Comparison of ENCODE assay signal across 11 cellular contexts in the genomic region with DNA sequence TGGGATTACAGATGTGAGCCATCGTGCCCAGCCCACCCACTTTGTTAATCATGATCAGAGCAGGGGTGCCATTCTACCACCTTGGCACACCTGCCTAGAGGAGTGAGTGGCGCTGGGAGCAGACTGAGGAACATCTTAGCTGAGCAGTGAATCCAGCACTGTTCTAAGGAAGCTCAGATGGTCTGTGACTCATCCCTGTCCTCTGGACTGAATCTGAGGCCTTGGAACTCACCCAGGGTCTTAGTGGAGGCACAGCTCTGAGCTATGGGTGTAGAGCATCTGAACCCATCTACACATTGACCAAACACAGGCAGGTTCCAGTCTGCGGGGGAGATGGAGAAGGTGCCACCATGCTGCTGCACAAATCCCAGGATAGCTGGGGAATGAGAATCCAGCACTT. TPM values are rescaled to one million over a fixed set of nuclear protein-coding genes. Genes with fewer than 3 reads are reported as not detected.
DNase-seq lines count a peak whose midpoint lies in the region; ATAC-seq, FAIRE-seq and TF ChIP-seq lines count a peak whose summit lies in the region.
"Had no signal": no experiment of that assay in that cellular context is flagged by ENCODE, and none has a peak within 500 bp of the region (broad histone marks: within the 10 kb centered on the region; RNA-seq: fewer than 3 reads in every experiment).

No MANE protein-coding gene starts in this region.

- intact Hi-C loops in PC-3 (cut with micrococcal nuclease) = no loop called here

- DNase-seq in PC-3 = peak; percentile 39
- DNase-seq in cardiac fibroblast (ENCODE audit: low read depth in 2 of 2) = peak; percentile 73 to 82
- peak; percentile 61 for DNase-seq in myocyte (ENCODE audit: low read depth)
- no peak for DNase-seq in OCI-M2 (lab: John Stamatoyannopoulos, UW; ENCODE audit: unreplicated experiment)
- DNase-seq in NCI-H128 (lab: John Stamatoyannopoulos, UW; ENCODE audit: unreplicated experiment) = no peak
- DNase-seq in NCI-H2227 treated with DMSO at 0.1 percent for 48 hours (lab: John Stamatoyannopoulos, UW) = no peak
- no peak for DNase-seq in D721Med (ENCODE audit: insufficient read length, low spot score)
- DNase-seq: kidney, NCI-H2029 treated with DMSO at 0.1 percent for 48 hours had no signal

- CTCF ChIA-PET in PC-3 (lab: Charles Lee) = no interaction called here

- H3K4me1 ChIP-seq in BLaER1 treated with 17β-estradiol and CSF1 and Interleukin-3, amounts not matched to agents 10 nM and 100 nM = peaks cover 0 to 69% (median 22%) of the 10 kb centered on the region in 10 experiments; a peak in 13 of 20 replicates
- no peaks in the 10 kb centered on the region for H3K4me1 ChIP-seq in PC-3 (ENCODE audit: insufficient read depth, low read length)

- no peak overlapping the region for H3K4me3 ChIP-seq in BLaER1 treated with 17β-estradiol and CSF1 and Interleukin-3, amounts not matched to agents 10 nM and 100 nM
- H3K4me3 ChIP-seq in PC-3 (ENCODE audit: low read length) = no peak overlapping the region
- no peak overlapping the region for H3K4me3 ChIP-seq in cardiac fibroblast (replicated peaks in 1 of 2; ENCODE audit: low read depth in 2 of 2, low read length in 2 of 2)
- H3K4me3 ChIP-seq: esophagus muscularis mucosa had no signal

- peaks cover 23 to 54% (median 34%) of the 10 kb centered on the region in 11 experiments; a peak in 21 of 22 replicates for H4K20me1 ChIP-seq in BLaER1 treated with 17β-estradiol and CSF1 and Interleukin-3, amounts not matched to agents 10 nM and 100 nM
- H4K20me1 ChIP-seq in PC-3 (ENCODE audit: low read length) = no peaks in the 10 kb centered on the region

- H3F3A ChIP-seq in PC-3 (ENCODE audit: low read length, unreplicated experiment) = no peaks in the 10 kb centered on the region

- H3K27ac ChIP-seq in BLaER1 treated with 17β-estradiol and CSF1 and Interleukin-3, amounts not matched to agents 10 nM and 100 nM = peak overlapping the region in 2 of 11 experiments; percentile 3 to 26; a peak in 1 of 22 replicates
- H3K27ac ChIP-seq in PC-3 (ENCODE audit: low read length) = no peak overlapping the region
- H3K27ac ChIP-seq: esophagus muscularis mucosa had no signal

- no peaks in the 10 kb centered on the region for H3K9me3 ChIP-seq in BLaER1 treated with 17β-estradiol and CSF1 and Interleukin-3, amounts not matched to agents 10 nM and 100 nM (replicated peaks in 1 of 11)
- no peaks in the 10 kb centered on the region for H3K9me3 ChIP-seq in PC-3 (ENCODE audit: low read length)
- H3K9me3 ChIP-seq: esophagus muscularis mucosa had no signal

- no TSS peak for BruUV-seq in PC-3 (replicated peaks; lab: Mats Ljungman, UMichigan)

- peak; percentile 82 for ATAC-seq in PC-3

- no peak overlapping the region for H2AFZ ChIP-seq in PC-3 (ENCODE audit: low read length)

- H3K4me2 ChIP-seq in BLaER1 treated with 17β-estradiol and CSF1 and Interleukin-3, amounts not matched to agents 10 nM and 100 nM = peak overlapping the region in 7 of 11 experiments; percentile 7 to 62 (median 34); a peak in 11 of 22 replicates
- H3K4me2 ChIP-seq in PC-3 (ENCODE audit: low read length) = no peak overlapping the region

- no peaks in the 10 kb centered on the region for H3K27me3 ChIP-seq in BLaER1 treated with 17β-estradiol and CSF1 and Interleukin-3, amounts not matched to agents 10 nM and 100 nM
- no peaks in the 10 kb centered on the region for H3K27me3 ChIP-seq in PC-3 (ENCODE audit: low read length)
- H3K27me3 ChIP-seq: esophagus muscularis mucosa had no signal

- no peak for TF ChIP-seq CTCF in PC-3 (conservative IDR thresholded peaks at IDR 0.05; ENCODE audit: low read depth, low read length)
- no peak for TF ChIP-seq CTCF in cardiac fibroblast (IDR thresholded peaks at IDR 0.05; ENCODE audit: low read depth, low read length)
- no peak for TF ChIP-seq CTCF in D721Med (IDR thresholded peaks at IDR 0.05; ENCODE audit: insufficient read depth, missing control alignments)

- FAIRE-seq in D721Med (lab: Jason Lieb, UNC) = no peak
- FAIRE-seq: kidney had no signal

- peaks cover 31 to 57% (median 46%) of the 10 kb centered on the region in 11 experiments for H3K36me3 ChIP-seq in BLaER1 treated with 17β-estradiol and CSF1 and Interleukin-3, amounts not matched to agents 10 nM and 100 nM
- H3K36me3 ChIP-seq in PC-3 (ENCODE audit: low read depth, low read length) = no peaks in the 10 kb centered on the region; the same call in 1 of the 2 replicates

- H3K9me2 ChIP-seq in PC-3 (replicated peaks; ENCODE audit: low read length) = no peaks in the 10 kb centered on the region

- POLR2A ChIA-PET in PC-3 (lab: Charles Lee; ENCODE audit: unreplicated experiment) = interaction anchor here (0.5 kb wide), 1 partner anchor 17 kb away, joined by 4 read pairs; a partner anchor contains a TSS

- H3K9ac ChIP-seq in BLaER1 treated with 17β-estradiol and CSF1 and Interleukin-3, amounts not matched to agents 10 nM and 100 nM = peak overlapping the region in 2 of 11 experiments; percentile 23 to 34; a peak in 1 of 22 replicates
- no peak overlapping the region for H3K9ac ChIP-seq in PC-3 (ENCODE audit: low read length)

- H3K79me2 ChIP-seq in PC-3 (ENCODE audit: low read length) = no peaks in the 10 kb centered on the region

RNA-seq across cellular contexts. Expression of a gene that starts 14.9 kb away (rescaled TPM):
- total RNA-seq in PC-3 (2014; rRNA removed) (21.7 and 25.9 TPM in 2 replicates), myocyte (11.5 and 13.7 TPM in 2 replicates)
- 27.2 TPM for polyA plus RNA-seq in myocyte (2012)

RNA-seq across cellular contexts. Expression of a gene that starts 17.5 kb away (rescaled TPM):
- total RNA-seq in PC-3 (2014; rRNA removed) (31.2 and 33.5 TPM in 2 replicates), myocyte (20.2 and 22.4 TPM in 2 replicates)
- polyA plus RNA-seq in myocyte (2012) = 44.6 TPM

RNA-seq across cellular contexts. Expression of a gene that starts 25.9 kb away (rescaled TPM):
- total RNA-seq in PC-3 (2014; rRNA removed) = 128 and 136 TPM in 2 replicates
- total RNA-seq in myocyte = 68.1 and 136 TPM in 2 replicates
- 35.7 TPM for polyA plus RNA-seq in myocyte (2012)

RNA-seq across cellular contexts. Expression of a gene that starts 32.2 kb away (rescaled TPM):
- 22.8 and 31.9 TPM in 2 replicates for total RNA-seq in PC-3 (2014; rRNA removed)
- total RNA-seq in myocyte = 36.3 and 46.4 TPM in 2 replicates
- 50.1 TPM for polyA plus RNA-seq in myocyte (2012)

Comparison
In these comparisons a context has a peak if more than half of its experiments do, and no peak if none do; other contexts are left out.
1. DNase-seq: peak in PC-3 (single experiment), cardiac fibroblast (2 of 2) and myocyte (single experiment); none in OCI-M2 (single experiment), NCI-H128 (single experiment), NCI-H2227 treated with DMSO at 0.1 percent for 48 hours (single experiment) and D721Med (single experiment).